8 cellular contexts compared by ENCODE assay signal in the genomic region with DNA sequence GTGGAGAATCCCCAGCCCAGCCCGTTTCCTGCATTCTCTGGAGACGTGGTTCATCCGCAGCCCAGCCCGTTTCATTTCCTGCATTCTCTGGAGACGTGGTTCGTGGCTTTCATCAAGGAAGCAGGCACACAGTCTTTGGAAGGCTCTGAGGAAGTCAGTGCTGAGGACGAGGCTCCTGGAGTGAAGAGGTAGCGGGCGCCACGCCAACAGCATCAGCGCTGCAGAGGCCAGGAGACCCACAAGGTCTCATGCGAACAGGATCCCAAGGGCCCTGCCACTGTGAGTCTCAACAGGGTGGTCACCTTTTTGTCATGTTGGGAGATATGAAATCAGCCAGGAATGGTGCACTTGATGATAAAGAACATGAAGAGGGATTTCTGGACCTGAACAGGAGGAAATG. TPM values are rescaled to one million over a fixed set of nuclear protein-coding genes. Genes with fewer than 3 reads are reported as not detected.
"Had no signal": no experiment of that assay in that cellular context is flagged by ENCODE, and none has a peak within 500 bp of the region (broad histone marks: within the 10 kb centered on the region; RNA-seq: fewer than 3 reads in every experiment).

No MANE protein-coding gene starts in this region.

- H2AFZ ChIP-seq: GM23248 had no signal

- H3K27ac ChIP-seq: GM23248 had no signal

- DNase-seq: GM23248, GOT3, H9, HCEC 1CT, IMR-90, KG1 had no signal

- H3K9ac ChIP-seq: GM23248 had no signal

- H3K4me3 ChIP-seq: GM23248, K562 had no signal

RNA-seq across cellular contexts. Expression of gene TCERG1L, which starts 12.4 kb away (rescaled TPM):
- total RNA-seq: GM23248, HT-29, IMR-90, K562 had no signal
- polyA plus RNA-seq: GM23248, IMR-90, K562 had no signal
